Comparison of ENCODE assay signal across 23 cellular contexts in the genomic region with DNA sequence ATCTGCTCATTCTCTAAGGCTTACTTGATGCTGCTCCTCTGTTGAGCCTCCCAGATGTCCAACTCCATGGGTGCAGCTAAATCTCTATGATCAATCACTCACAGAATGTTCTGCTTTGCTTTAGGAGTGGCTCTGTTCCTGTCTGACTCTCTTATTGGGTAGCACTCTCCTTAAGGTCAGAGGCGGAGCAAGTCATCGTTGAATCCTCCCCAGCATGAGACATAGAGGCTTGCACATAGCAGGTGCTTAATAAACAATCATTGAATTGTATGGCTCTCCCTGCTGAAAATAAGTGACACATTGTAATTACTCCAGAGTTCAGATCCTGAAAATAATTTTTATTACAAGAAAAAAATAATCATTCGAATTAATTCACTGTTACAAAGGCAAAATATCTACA.
"Had no signal": no experiment of that assay in that cellular context is flagged by ENCODE, and none has a peak within 500 bp of the region (broad histone marks: within the 10 kb centered on the region; RNA-seq: fewer than 3 reads in every experiment).

No MANE protein-coding gene starts in this region.

- H3K4me1 ChIP-seq: body of pancreas, heart right ventricle, tibial artery had no signal

- H3K27me3 ChIP-seq: heart right ventricle, neutrophil, tibial artery had no signal

- H3K27ac ChIP-seq: body of pancreas, coronary artery, heart right ventricle, neutrophil, skin epidermis, tibial artery, VCaP had no signal

- H3K4me3 ChIP-seq: body of pancreas, coronary artery, heart right ventricle, skin epidermis, tibial artery had no signal

- DNase-seq: activated CD4-positive, alpha-beta T cell treated with anti-CD3 and anti-CD28 coated beads for 4 hours; activated CD4-positive, alpha-beta T cell treated with anti-CD3 and anti-CD28 coated beads, Interleukin-2, amount 50 U/mL, for 4 hours; activated naive CD4-positive, alpha-beta T cell treated with Interleukin-2 at 50 U/mL for 16 hours; activated T-cell treated with anti-CD3 and anti-CD28 coated beads for 4 hours; activated T-cell treated with anti-CD3 and anti-CD28 coated beads, Interleukin-2, amount 50 U/mL, for 72 hours; aorta; body of pancreas; cerebellar nuclear complex; heart right ventricle; left ventricle myocardium superior; naive B cell; nephron progenitor cell; retina; stimulated activated CD4-positive, alpha-beta T cell treated with anti-CD3 and anti-CD28 coated beads, Interleukin-12 subunit alpha, Interleukin-12 subunit beta, amount 100 ng/mL, for 4 hours; stimulated activated CD4-positive, alpha-beta T cell treated with anti-CD3 and anti-CD28 coated beads, Interleukin-4, amount 100 ng/mL, for 24 hours; T-helper 9 cell; tibial artery had no signal

- ATAC-seq: activated T-cell treated with anti-CD3 and anti-CD28 coated beads, Interleukin-2, amount 50 U/mL, for 72 hours; body of pancreas; heart right ventricle; left ventricle myocardium superior; sciatic nerve; stimulated activated effector memory CD8-positive, alpha-beta T cell treated with anti-CD3 and anti-CD28 coated beads, Interleukin-12 subunit alpha, Interleukin-12 subunit beta, amount 100 ng/mL, for 72 hours had no signal

- H3K36me3 ChIP-seq: heart right ventricle, neutrophil, tibial artery had no signal

- H3K9me3 ChIP-seq: body of pancreas, neutrophil, tibial artery had no signal
